ENCODE assay signal across 8 cellular contexts in genomic region chr5:172688735-172689572, GRCh38. TPM values are rescaled to one million over a fixed set of nuclear protein-coding genes. Genes with fewer than 3 reads are reported as not detected.
A peak's percentile ranks its signal among the peaks of the same experiment; 100 is the strongest.
DNase-seq lines count a peak whose midpoint lies in the region; ATAC-seq and TF ChIP-seq lines count a peak whose summit lies in the region.

No MANE protein-coding gene starts in this region.

- H2BK120ac ChIP-seq in trophoblast cell (ENCODE audit: insufficient read depth, low read length, poor library complexity): peak overlapping the region; percentile 82

- DNase-seq in DMS53 treated with DMSO at 0.1 percent for 48 hours (lab: John Stamatoyannopoulos, UW; ENCODE audit: unreplicated experiment): peak; percentile 94
- peak; percentile 30 for DNase-seq in NCI-H510A (lab: John Stamatoyannopoulos, UW)
- DNase-seq in colonic mucosa: peak; percentile 69
- peak; percentile 92 to 94 for DNase-seq in trophoblast cell
- no peak for DNase-seq in NCI-H2227 (lab: John Stamatoyannopoulos, UW; ENCODE audit: unreplicated experiment)
- DNase-seq in amniotic stem cell (lab: John Stamatoyannopoulos, UW): no peak

- peaks cover 22% of the 10 kb centered on the region for H3K79me1 ChIP-seq in trophoblast cell (ENCODE audit: low read length)

- no CpG with 5 or more reads among the region's 16 CpGs for WGBS in trophoblast cell (ENCODE audit: extremely low coverage, insufficient coverage, insufficient read length)

- peak overlapping the region; percentile 59 for H3K14ac ChIP-seq in trophoblast cell (ENCODE audit: low read length)

- peak overlapping the region in 1 of 2 donors; percentile 71 for H3K9ac ChIP-seq in colonic mucosa (ENCODE audit: low read depth in 2 of 2, low read length in 2 of 2)
- H3K9ac ChIP-seq in trophoblast cell (ENCODE audit: low read length): no peak overlapping the region

- H4K12ac ChIP-seq in trophoblast cell (ENCODE audit: low read depth, low read length): no peak overlapping the region

- peak overlapping the region; percentile 34 for H2BK5ac ChIP-seq in trophoblast cell (ENCODE audit: low read depth, low read length, poor library complexity)

- H2AK5ac ChIP-seq in trophoblast cell (ENCODE audit: low read length): no peak overlapping the region

- peak overlapping the region; percentile 19 for H2AFZ ChIP-seq in trophoblast cell (ENCODE audit: insufficient read depth, low read length, poor library complexity)

- peak overlapping the region; percentile 9 for H3K18ac ChIP-seq in trophoblast cell (ENCODE audit: low read length)

- H3K4me3 ChIP-seq in colonic mucosa (no peak overlapping the region), trophoblast cell (ENCODE audit: low read depth, low read length) (no peak overlapping the region)

- TF ChIP-seq CTCF in colonic mucosa (IDR thresholded peaks at IDR 0.05): no peak

- H3K36me3 ChIP-seq in colonic mucosa (no peaks in the 10 kb centered on the region), trophoblast cell (ENCODE audit: control insufficient read depth in 1 of 2, insufficient read depth in 2 of 2, low read length in 2 of 2) (no peaks in the 10 kb centered on the region)

- H3K4me2 ChIP-seq in trophoblast cell (ENCODE audit: low read length): no peak overlapping the region

- H3K27me3 ChIP-seq in colonic mucosa: no peaks in the 10 kb centered on the region
- H3K27me3 ChIP-seq in trophoblast cell (ENCODE audit: insufficient read depth, low read length): peaks cover 7% of the 10 kb centered on the region

- H3K4me1 ChIP-seq in colonic mucosa: peaks cover 14% of the 10 kb centered on the region
- peaks cover 19 to 28% of the 10 kb centered on the region in 2 experiments for H3K4me1 ChIP-seq in trophoblast cell (ENCODE audit: control insufficient read depth in 1 of 2, insufficient read depth in 2 of 2, low read length in 2 of 2)

- H3K9me3 ChIP-seq in colonic mucosa (no peaks in the 10 kb centered on the region), trophoblast cell (ENCODE audit: insufficient read depth, low read depth, low read length) (peaks cover 3% of the 10 kb centered on the region)

- intact Hi-C loops in colonic mucosa (cut with DNase I): no loop called here

- peak overlapping the region; percentile 61 for H3K4ac ChIP-seq in trophoblast cell (ENCODE audit: low read depth, low read length)

- no peaks in the 10 kb centered on the region for H3K79me2 ChIP-seq in trophoblast cell (ENCODE audit: control insufficient read depth, insufficient read depth, low read length, poor library complexity)

- peak overlapping the region; percentile 68 for H3K27ac ChIP-seq in colonic mucosa
- peak overlapping the region; percentile 66 for H3K27ac ChIP-seq in trophoblast cell (ENCODE audit: low read depth, low read length)

- H4K8ac ChIP-seq in trophoblast cell (ENCODE audit: low read depth, low read length): no peak overlapping the region

- H3K23ac ChIP-seq in trophoblast cell (ENCODE audit: low read length): no peak overlapping the region

- H4K91ac ChIP-seq in trophoblast cell (ENCODE audit: low read depth, low read length): peak overlapping the region; percentile 94

- peak overlapping the region; percentile 63 for H2BK12ac ChIP-seq in trophoblast cell (ENCODE audit: low read length)

- no peak for ATAC-seq in HG03280 (IDR thresholded peaks at IDR 0.05; ENCODE audit: unreplicated experiment)
- no peak for ATAC-seq in HG02610 (IDR thresholded peaks at IDR 0.05; ENCODE audit: unreplicated experiment)

RNA-seq across cellular contexts. Expression of gene NEURL1B, which starts 47.9 kb away (rescaled TPM):
- 10 to 100 TPM; 61.6 to 99.9 TPM for total RNA-seq in colonic mucosa
- 0.37 and 0.45 TPM in 2 replicates for polyA plus RNA-seq in trophoblast cell (2013)

Comparison
In these comparisons a context has a peak if more than half of its experiments do, and no peak if none do; other contexts are left out.
1. DNase-seq: peak in DMS53 treated with DMSO at 0.1 percent for 48 hours (single experiment), NCI-H510A (single experiment), colonic mucosa (single experiment) and trophoblast cell (2 of 2); none in NCI-H2227 (single experiment) and amniotic stem cell (single experiment).